In the genomic region with DNA sequence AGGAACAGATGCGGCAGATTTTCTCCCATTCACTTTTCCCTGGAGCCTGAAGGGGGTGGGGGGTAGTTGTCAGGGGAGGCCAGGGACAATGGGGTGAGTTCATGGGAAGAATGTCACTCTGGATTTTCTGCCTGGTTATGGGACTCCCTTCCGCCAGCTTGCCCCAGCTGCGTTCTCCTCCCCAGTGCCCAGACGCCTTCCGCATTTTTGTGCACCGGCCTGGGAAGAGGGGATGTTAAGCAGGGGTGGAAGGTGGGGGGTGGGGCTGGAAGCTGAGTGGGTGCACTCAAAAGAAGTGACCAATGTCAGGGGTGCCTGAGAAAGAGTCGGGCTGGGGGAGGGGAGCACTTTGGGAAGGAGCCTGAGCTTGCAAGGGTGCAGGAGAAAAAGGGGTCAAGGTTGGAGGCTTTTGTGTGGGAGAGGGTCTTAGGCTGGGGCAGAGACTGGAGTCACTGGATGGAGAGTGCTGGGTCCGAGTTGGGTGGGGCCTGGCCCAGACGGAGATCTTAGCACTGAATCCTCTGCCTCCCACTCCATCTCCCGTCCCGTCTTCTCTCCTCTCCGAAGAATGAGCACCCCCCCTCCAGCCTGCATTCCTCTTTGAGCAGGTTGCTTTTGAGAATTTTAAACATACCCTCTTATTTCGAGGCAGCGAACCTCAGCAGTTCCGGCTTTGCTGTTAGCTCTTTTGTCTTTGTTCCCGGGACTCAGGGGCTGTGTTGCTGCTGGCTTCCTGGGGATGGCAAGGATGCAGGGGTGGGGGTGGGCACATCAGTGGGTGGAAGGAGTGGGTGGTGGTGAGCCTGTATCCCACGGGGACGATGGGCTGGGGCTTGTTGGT, we compare ENCODE assay signal across 1 cellular context.
TF ChIP-seq lines count a peak whose summit lies in the region.

No MANE protein-coding gene starts in this region.

TF ChIP-seq in GM23338, 12 proteins besides CTCF, POLR2A, EP300 and RAD21:
- TF ChIP-seq, protein P1, sequence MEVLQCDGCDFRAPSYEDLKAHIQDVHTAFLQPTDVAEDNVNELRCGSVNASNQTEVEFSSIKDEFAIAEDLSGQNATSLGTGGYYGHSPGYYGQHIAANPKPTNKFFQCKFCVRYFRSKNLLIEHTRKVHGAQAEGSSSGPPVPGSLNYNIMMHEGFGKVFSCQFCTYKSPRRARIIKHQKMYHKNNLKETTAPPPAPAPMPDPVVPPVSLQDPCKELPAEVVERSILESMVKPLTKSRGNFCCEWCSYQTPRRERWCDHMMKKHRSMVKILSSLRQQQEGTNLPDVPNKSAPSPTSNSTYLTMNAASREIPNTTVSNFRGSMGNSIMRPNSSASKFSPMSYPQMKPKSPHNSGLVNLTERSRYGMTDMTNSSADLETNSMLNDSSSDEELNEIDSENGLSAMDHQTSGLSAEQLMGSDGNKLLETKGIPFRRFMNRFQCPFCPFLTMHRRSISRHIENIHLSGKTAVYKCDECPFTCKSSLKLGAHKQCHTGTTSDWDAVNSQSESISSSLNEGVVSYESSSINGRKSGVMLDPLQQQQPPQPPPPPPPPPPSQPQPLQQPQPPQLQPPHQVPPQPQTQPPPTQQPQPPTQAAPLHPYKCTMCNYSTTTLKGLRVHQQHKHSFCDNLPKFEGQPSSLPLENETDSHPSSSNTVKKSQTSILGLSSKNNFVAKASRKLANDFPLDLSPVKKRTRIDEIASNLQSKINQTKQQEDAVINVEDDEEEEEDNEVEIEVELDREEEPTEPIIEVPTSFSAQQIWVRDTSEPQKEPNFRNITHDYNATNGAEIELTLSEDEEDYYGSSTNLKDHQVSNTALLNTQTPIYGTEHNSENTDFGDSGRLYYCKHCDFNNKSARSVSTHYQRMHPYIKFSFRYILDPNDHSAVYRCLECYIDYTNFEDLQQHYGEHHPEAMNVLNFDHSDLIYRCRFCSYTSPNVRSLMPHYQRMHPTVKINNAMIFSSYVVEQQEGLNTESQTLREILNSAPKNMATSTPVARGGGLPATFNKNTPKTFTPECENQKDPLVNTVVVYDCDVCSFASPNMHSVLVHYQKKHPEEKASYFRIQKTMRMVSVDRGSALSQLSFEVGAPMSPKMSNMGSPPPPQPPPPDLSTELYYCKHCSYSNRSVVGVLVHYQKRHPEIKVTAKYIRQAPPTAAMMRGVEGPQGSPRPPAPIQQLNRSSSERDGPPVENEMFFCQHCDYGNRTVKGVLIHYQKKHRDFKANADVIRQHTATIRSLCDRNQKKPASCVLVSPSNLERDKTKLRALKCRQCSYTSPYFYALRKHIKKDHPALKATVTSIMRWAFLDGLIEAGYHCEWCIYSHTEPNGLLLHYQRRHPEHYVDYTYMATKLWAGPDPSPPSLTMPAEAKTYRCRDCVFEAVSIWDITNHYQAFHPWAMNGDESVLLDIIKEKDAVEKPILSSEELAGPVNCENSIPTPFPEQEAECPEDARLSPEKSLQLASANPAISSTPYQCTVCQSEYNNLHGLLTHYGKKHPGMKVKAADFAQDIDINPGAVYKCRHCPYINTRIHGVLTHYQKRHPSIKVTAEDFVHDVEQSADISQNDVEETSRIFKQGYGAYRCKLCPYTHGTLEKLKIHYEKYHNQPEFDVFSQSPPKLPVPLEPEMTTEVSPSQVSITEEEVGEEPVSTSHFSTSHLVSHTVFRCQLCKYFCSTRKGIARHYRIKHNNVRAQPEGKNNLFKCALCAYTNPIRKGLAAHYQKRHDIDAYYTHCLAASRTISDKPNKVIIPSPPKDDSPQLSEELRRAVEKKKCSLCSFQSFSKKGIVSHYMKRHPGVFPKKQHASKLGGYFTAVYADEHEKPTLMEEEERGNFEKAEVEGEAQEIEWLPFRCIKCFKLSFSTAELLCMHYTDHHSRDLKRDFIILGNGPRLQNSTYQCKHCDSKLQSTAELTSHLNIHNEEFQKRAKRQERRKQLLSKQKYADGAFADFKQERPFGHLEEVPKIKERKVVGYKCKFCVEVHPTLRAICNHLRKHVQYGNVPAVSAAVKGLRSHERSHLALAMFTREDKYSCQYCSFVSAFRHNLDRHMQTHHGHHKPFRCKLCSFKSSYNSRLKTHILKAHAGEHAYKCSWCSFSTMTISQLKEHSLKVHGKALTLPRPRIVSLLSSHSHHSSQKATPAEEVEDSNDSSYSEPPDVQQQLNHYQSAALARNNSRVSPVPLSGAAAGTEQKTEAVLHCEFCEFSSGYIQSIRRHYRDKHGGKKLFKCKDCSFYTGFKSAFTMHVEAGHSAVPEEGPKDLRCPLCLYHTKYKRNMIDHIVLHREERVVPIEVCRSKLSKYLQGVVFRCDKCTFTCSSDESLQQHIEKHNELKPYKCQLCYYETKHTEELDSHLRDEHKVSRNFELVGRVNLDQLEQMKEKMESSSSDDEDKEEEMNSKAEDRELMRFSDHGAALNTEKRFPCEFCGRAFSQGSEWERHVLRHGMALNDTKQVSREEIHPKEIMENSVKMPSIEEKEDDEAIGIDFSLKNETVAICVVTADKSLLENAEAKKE (CRISPR knock-in tag; IDR thresholded peaks at IDR 0.05): no peak
- TF ChIP-seq STAT1 (IDR thresholded peaks at IDR 0.05; ENCODE audit: unreplicated experiment): no peak
- no peak for TF ChIP-seq EZH2phosphoT487 (IDR thresholded peaks at IDR 0.05; ENCODE audit: unreplicated experiment)
- TF ChIP-seq NANOG (IDR thresholded peaks at IDR 0.05; ENCODE audit: borderline replicate concordance): no peak
- TF ChIP-seq CREB1 (CRISPR knock-in tag; IDR thresholded peaks at IDR 0.05; ENCODE audit: low read depth): no peak
